Comparison of ENCODE assay signal across 8 cellular contexts in genomic region chr12:55726911-55727310, GRCh38. TPM values are rescaled to one million over a fixed set of nuclear protein-coding genes. Genes with fewer than 3 reads are reported as not detected.
DNase-seq lines count a peak whose midpoint lies in the region; ATAC-seq and TF ChIP-seq lines count a peak whose summit lies in the region.

No MANE protein-coding gene starts in this region.

- 81% methylated on average over 9 of the region's 10 CpGs for WGBS in mesenchymal stem cell

- peak overlapping the region; percentile 71 for H3K4me2 ChIP-seq in mesenchymal stem cell (ENCODE audit: low read length, poor library complexity, severe bottlenecking)

- H3K4me3 ChIP-seq in breast epithelium (peak overlapping the region; percentile 75 to 89 (median 87)), mesenchymal stem cell (ENCODE audit: insufficient read depth in 1 of 2, low read depth in 1 of 2, low read length in 2 of 2) (peak overlapping the region; percentile 9 to 94), tibial artery (peak overlapping the region; percentile 92 to 97)

- no peaks in the 10 kb centered on the region for H3K36me3 ChIP-seq in breast epithelium
- peaks cover 42 to 49% of the 10 kb centered on the region in 2 experiments for H3K36me3 ChIP-seq in mesenchymal stem cell (ENCODE audit: control insufficient read depth in 1 of 2, insufficient read depth in 2 of 2, low read depth in 1 of 2, low read length in 2 of 2)
- peaks cover 24 to 38% (median 35%) of the 10 kb centered on the region in 3 donors for H3K36me3 ChIP-seq in tibial artery

- no peak for TF ChIP-seq POLR2A in breast epithelium (IDR thresholded peaks at IDR 0.05)

- H4K91ac ChIP-seq in mesenchymal stem cell (ENCODE audit: low read length) = no peak overlapping the region

- H2AK5ac ChIP-seq in mesenchymal stem cell (ENCODE audit: low read length, severe bottlenecking) = no peak overlapping the region

- no peak overlapping the region for H2AFZ ChIP-seq in mesenchymal stem cell (ENCODE audit: low read depth, low read length)

- peaks cover 45% of the 10 kb centered on the region for H3K4me1 Mint-ChIP-seq in activated T-cell treated with anti-CD3 and anti-CD28 coated beads, Interleukin-2, amount 50 U/mL, for 24 hours (ENCODE audit: low read depth)

- H4K8ac ChIP-seq in mesenchymal stem cell (ENCODE audit: low read length) = no peak overlapping the region

- peak overlapping the region; percentile 87 for H3K27ac Mint-ChIP-seq in activated T-cell treated with anti-CD3 and anti-CD28 coated beads, Interleukin-2, amount 50 U/mL, for 24 hours

- no peaks in the 10 kb centered on the region for H3K27me3 Mint-ChIP-seq in activated T-cell treated with anti-CD3 and anti-CD28 coated beads, Interleukin-2, amount 50 U/mL, for 24 hours

- no peak overlapping the region for H3K4ac ChIP-seq in mesenchymal stem cell (ENCODE audit: low read depth in 1 of 2, low read length in 2 of 2)

- H3K14ac ChIP-seq in mesenchymal stem cell (ENCODE audit: low read length in 2 of 2) = peak overlapping the region in 1 of 2 experiments; percentile 68

- H3K9ac ChIP-seq in mesenchymal stem cell (ENCODE audit: low read length) = peak overlapping the region; percentile 95

- TF ChIP-seq CTCF in breast epithelium (IDR thresholded peaks at IDR 0.05) (no peak), tibial artery (IDR thresholded peaks at IDR 0.05) (no peak)

- peak overlapping the region in 1 of 2 experiments; percentile 64 for H3K18ac ChIP-seq in mesenchymal stem cell (ENCODE audit: low read depth in 1 of 2, low read length in 2 of 2)

- H2BK15ac ChIP-seq in mesenchymal stem cell (ENCODE audit: low read depth, poor library complexity, severe bottlenecking) = no peak overlapping the region

- peak overlapping the region in 1 of 2 experiments; percentile 2 for H3K23ac ChIP-seq in mesenchymal stem cell (ENCODE audit: low read length in 2 of 2)

- intact Hi-C loops in breast epithelium (cut with DNase I; ENCODE audit: low total_unique reads) (no loop called here), tibial artery (cut with DNase I; ENCODE audit: low total_unique reads) (no loop called here)

- no peak for ATAC-seq in GM18909 (IDR thresholded peaks at IDR 0.05; ENCODE audit: poor library complexity, unreplicated experiment)
- ATAC-seq in HG02763 (IDR thresholded peaks at IDR 0.05; ENCODE audit: unreplicated experiment) = no peak
- no peak for ATAC-seq in GM19328 (IDR thresholded peaks at IDR 0.05; ENCODE audit: unreplicated experiment)

- no peaks in the 10 kb centered on the region for H3K9me3 ChIP-seq in breast epithelium
- no peaks in the 10 kb centered on the region for H3K9me3 ChIP-seq in mesenchymal stem cell (ENCODE audit: control insufficient read depth, low read length)
- no peaks in the 10 kb centered on the region for H3K9me3 ChIP-seq in tibial artery

- peaks cover 11% of the 10 kb centered on the region for H3K79me1 ChIP-seq in mesenchymal stem cell (replicated peaks; ENCODE audit: low read length, poor library complexity, severe bottlenecking)

- H3K4me3 Mint-ChIP-seq in activated T-cell treated with anti-CD3 and anti-CD28 coated beads, Interleukin-2, amount 50 U/mL, for 24 hours = peak overlapping the region; percentile 86

- H2BK5ac ChIP-seq in mesenchymal stem cell (ENCODE audit: low read depth, low read length, poor library complexity, severe bottlenecking) = no peak overlapping the region

- peaks cover 9 to 13% of the 10 kb centered on the region in 2 donors for H3K4me1 ChIP-seq in breast epithelium
- peaks cover 35% of the 10 kb centered on the region for H3K4me1 ChIP-seq in mesenchymal stem cell (ENCODE audit: control insufficient read depth, insufficient read depth, low read depth, low read length)
- H3K4me1 ChIP-seq in tibial artery = peaks cover 0 to 70% (median 52%) of the 10 kb centered on the region in 4 donors

- DNase-seq in activated T-cell treated with anti-CD3 and anti-CD28 coated beads, Interleukin-2, amount 50 U/mL, for 24 hours = no peak
- DNase-seq in activated T-cell treated with anti-CD3 and anti-CD28 coated beads for 4 hours = no peak
- peak in 1 of 2 donors; percentile 51 for DNase-seq in breast epithelium (ENCODE audit: low spot score in 2 of 2)
- DNase-seq in mesenchymal stem cell = no peak
- no peak for DNase-seq in tibial artery

- H2BK12ac ChIP-seq in mesenchymal stem cell (ENCODE audit: low read length in 2 of 2) = no peak overlapping the region

- no peaks in the 10 kb centered on the region for H3K9me3 Mint-ChIP-seq in activated T-cell treated with anti-CD3 and anti-CD28 coated beads, Interleukin-2, amount 50 U/mL, for 24 hours

- peaks cover 61% of the 10 kb centered on the region for H3K36me3 Mint-ChIP-seq in activated T-cell treated with anti-CD3 and anti-CD28 coated beads, Interleukin-2, amount 50 U/mL, for 24 hours (ENCODE audit: low read depth)

- H3K27me3 ChIP-seq in breast epithelium (no peaks in the 10 kb centered on the region), mesenchymal stem cell (ENCODE audit: control insufficient read depth in 1 of 2, insufficient read depth in 1 of 2, low read length in 2 of 2) (no peaks in the 10 kb centered on the region), tibial artery (no peaks in the 10 kb centered on the region)

- H3K27ac ChIP-seq in breast epithelium (peak overlapping the region; percentile 96 to 98), mesenchymal stem cell (ENCODE audit: low read length, poor library complexity, severe bottlenecking) (no peak overlapping the region), tibial artery (peak overlapping the region; percentile 98 to 99)

- no peak overlapping the region for H2BK120ac ChIP-seq in mesenchymal stem cell (ENCODE audit: low read depth, low read length)

RNA-seq across cellular contexts. Expression of gene CD63, which starts 1.9 kb away (rescaled TPM):
- 100 to 1,000 TPM; 540 to 910 (median 777) TPM for total RNA-seq in breast epithelium
- polyA plus RNA-seq in mesenchymal stem cell (2013, experiment 1 of 2) = 3,698 TPM
- 3,754 TPM for polyA plus RNA-seq in mesenchymal stem cell (2013, experiment 2 of 2)

RNA-seq across cellular contexts. Expression of gene RDH5, which starts 6.7 kb away (rescaled TPM):
- 10 to 100 TPM; 18.9 to 90.9 (median 21.6) TPM for total RNA-seq in breast epithelium
- 1.1 TPM for polyA plus RNA-seq in mesenchymal stem cell (2013, experiment 1 of 2)
- polyA plus RNA-seq in mesenchymal stem cell (2013, experiment 2 of 2) = 1.1 TPM

RNA-seq across cellular contexts. Expression of gene BLOC1S1, which starts 11.1 kb away (rescaled TPM):
- 100 to 1,000 TPM; 141 to 238 (median 162) TPM for total RNA-seq in breast epithelium
- 95.3 TPM for polyA plus RNA-seq in mesenchymal stem cell (2013, experiment 1 of 2)
- 97.2 TPM for polyA plus RNA-seq in mesenchymal stem cell (2013, experiment 2 of 2)

RNA-seq across cellular contexts. Expression of gene GDF11, which starts 16.0 kb away (rescaled TPM):
- total RNA-seq in breast epithelium = 1 to 10 TPM in 1 of 3 donors, under 1 TPM in 2; 0.64 to 1.6 (median 0.88) TPM
- polyA plus RNA-seq in mesenchymal stem cell (2013, experiment 1 of 2) = 23.3 TPM
- 21.7 TPM for polyA plus RNA-seq in mesenchymal stem cell (2013, experiment 2 of 2)

RNA-seq across cellular contexts. Expression of gene ITGA7, which starts 19.2 kb away (rescaled TPM):
- total RNA-seq in breast epithelium = 100 to 1,000 TPM in 1 of 3 donors, 10 to 100 TPM in 2; 20.5 to 190 (median 33.1) TPM
- polyA plus RNA-seq in mesenchymal stem cell (2013, experiment 1 of 2) = 0.30 TPM
- 0.23 TPM for polyA plus RNA-seq in mesenchymal stem cell (2013, experiment 2 of 2)
